Comparison of ENCODE assay signal across 10 cellular contexts in genomic region chr4:153346031-153346430, GRCh38. TPM values are rescaled to one million over a fixed set of nuclear protein-coding genes. Genes with fewer than 3 reads are reported as not detected.
DNase-seq lines count a peak whose midpoint lies in the region; ATAC-seq, FAIRE-seq and TF ChIP-seq lines count a peak whose summit lies in the region.
"Had no signal": no experiment of that assay in that cellular context is flagged by ENCODE, and none has a peak within 500 bp of the region (broad histone marks: within the 10 kb centered on the region; RNA-seq: fewer than 3 reads in every experiment).

No MANE protein-coding gene starts in this region.

- POLR2A ChIA-PET in HepG2 (lab: Yijun Ruan, JAX): no interaction called here

- peak overlapping the region; percentile 76; the same call in 1 of the 2 replicates for H3K9ac ChIP-seq in HepG2 (ENCODE audit: insufficient read depth, low read depth, low read length)

- no peak overlapping the region for H3K27ac Mint-ChIP-seq in T-helper 17 cell

- CTCF ChIA-PET in HepG2 (lab: Yijun Ruan, JAX; ENCODE audit: low intra/inter-chr PET ratio, low total read pairs): no interaction called here

- H3K9me3 ChIP-seq in HepG2 (ENCODE audit: low read length) (no peaks in the 10 kb centered on the region), right lobe of liver (no peaks in the 10 kb centered on the region), T-helper 17 cell (ENCODE audit: control insufficient read depth, low read length, poor library complexity, severe bottlenecking) (no peaks in the 10 kb centered on the region)

- FAIRE-seq in HepG2 (lab: Jason Lieb, UNC): no peak
- FAIRE-seq: D721Med, endometrium had no signal

- TF ChIP-seq POLR2A in HepG2 (IDR thresholded peaks at IDR 0.05; ENCODE audit: insufficient read depth in 1 of 2, low read depth in 2 of 2, low read length in 2 of 2) (no peak), right lobe of liver (IDR thresholded peaks at IDR 0.05) (no peak)

- TF ChIP-seq CTCF in HepG2 (CRISPR knock-in tag; IDR thresholded peaks at IDR 0.05) (no peak), right lobe of liver (IDR thresholded peaks at IDR 0.05) (no peak)

- H3K4me1 ChIP-seq in HepG2 (ENCODE audit: insufficient read depth, low read length) (peaks cover 47% of the 10 kb centered on the region), right lobe of liver (peaks cover 0 to 8% (median 0%) of the 10 kb centered on the region in 4 donors)

- H3K27ac ChIP-seq in HepG2 (ENCODE audit: extremely low read length, insufficient read depth, low read length): no peak overlapping the region
- no peak overlapping the region for H3K27ac ChIP-seq in right lobe of liver

- H3K27me3 ChIP-seq in HepG2 (ENCODE audit: control insufficient read depth in 1 of 2, insufficient read depth in 2 of 2, low read length in 2 of 2) (no peaks in the 10 kb centered on the region; a peak in 1 of 5 replicates), right lobe of liver (no peaks in the 10 kb centered on the region)

- H3K4me1 Mint-ChIP-seq in T-helper 17 cell: peaks cover 31% of the 10 kb centered on the region

- H2AFZ ChIP-seq in HepG2 (ENCODE audit: low read length): no peak overlapping the region

- in situ Hi-C loops in HepG2 (cut with HindIII; ENCODE audit: extremely low pct_ligation_motif_present, low pct_unique_long_range_greater_than_20kb): loop anchor here (5.0 kb wide), 1 partner anchor 231 kb away; no protein-coding TSS in a partner anchor

- H3K79me2 ChIP-seq in HepG2 (ENCODE audit: insufficient read depth, low read length): peaks cover 38% of the 10 kb centered on the region

- no peak for ATAC-seq in HepG2
- no peak for ATAC-seq in right lobe of liver
- ATAC-seq in T-helper 17 cell: no peak
- no peak for ATAC-seq in GM21786 (IDR thresholded peaks at IDR 0.05; ENCODE audit: unreplicated experiment)
- ATAC-seq in GM19035 (IDR thresholded peaks at IDR 0.05; ENCODE audit: unreplicated experiment): no peak
- no peak for ATAC-seq in GM18861 (IDR thresholded peaks at IDR 0.05; ENCODE audit: unreplicated experiment)

- intact Hi-C loops in HepG2 (cut with micrococcal nuclease; ENCODE audit: unreplicated experiment): no loop called here
- intact Hi-C loops in right lobe of liver (cut with DNase I): loop anchor here in 1 of 2 donors (5.0 kb wide), 1 partner anchor 231 kb away; no protein-coding TSS in a partner anchor

- peaks cover 8% of the 10 kb centered on the region for H3K36me3 Mint-ChIP-seq in T-helper 17 cell (ENCODE audit: low read depth)

- TF ChIP-seq EP300 in HepG2 (IDR thresholded peaks at IDR 0.05; ENCODE audit: low read depth in 2 of 2, low read length in 2 of 2) (no peak), HepG2 (CRISPR knock-in tag; IDR thresholded peaks at IDR 0.05; ENCODE audit: borderline replicate concordance) (no peak)

- no peaks in the 10 kb centered on the region for H4K20me1 ChIP-seq in HepG2 (ENCODE audit: insufficient read depth, low read length)

- peaks cover 20% of the 10 kb centered on the region for H3K27me3 Mint-ChIP-seq in T-helper 17 cell

- peak overlapping the region; percentile 95 for H3K4me3 Mint-ChIP-seq in T-helper 17 cell

- H3K4me3 ChIP-seq in HepG2 (replicated peaks in 1 of 3; ENCODE audit: insufficient read depth in 1 of 3, low read depth in 2 of 3, low read length in 3 of 3): peak overlapping the region; percentile 79 to 83 (median 81); a peak in 4 of 6 replicates
- H3K4me3 ChIP-seq in right lobe of liver: peak overlapping the region in 1 of 3 donors; percentile 66
- peak overlapping the region; percentile 82 for H3K4me3 ChIP-seq in iPS-11a (ENCODE audit: low read depth, low read length)

- 65% methylated on average over 2 of the region's 2 CpGs for WGBS in HepG2 (ENCODE audit: low lambda C conversion rate)
- 15% methylated on average over 2 of the region's 2 CpGs for WGBS in right lobe of liver (ENCODE audit: insufficient coverage, low coverage, low lambda C conversion rate, missing lambda C conversion rate)

- no TSS peak for BruUV-seq in HepG2 (replicated peaks; lab: Mats Ljungman, UMichigan)

- no peaks in the 10 kb centered on the region for H3K36me3 ChIP-seq in HepG2 (replicated peaks in 1 of 2; ENCODE audit: control insufficient read depth in 1 of 2, insufficient read depth in 2 of 2, low read length in 2 of 2)
- H3K36me3 ChIP-seq in right lobe of liver: no peaks in the 10 kb centered on the region

- no peak for TF ChIP-seq RAD21 in HepG2 (CRISPR knock-in tag; IDR thresholded peaks at IDR 0.05)

- DNase-seq in HepG2 (ENCODE audit: low spot score): no peak
- DNase-seq in right lobe of liver: no peak
- DNase-seq in T-helper 17 cell: no peak
- no peak for DNase-seq in NOMO-1 treated with dmso at 0.1 percent for 144 hours (lab: John Stamatoyannopoulos, UW; ENCODE audit: unreplicated experiment)

- peak overlapping the region; percentile 82 for H3K4me2 ChIP-seq in HepG2 (ENCODE audit: low read depth, low read length)

TF ChIP-seq in HepG2, 621 proteins besides CTCF, POLR2A, EP300 and RAD21 (continues in another document):
- TF ChIP-seq ZBTB2 (CRISPR knock-in tag; IDR thresholded peaks at IDR 0.05; ENCODE audit: low read depth) (no peak), AKAP8 (CRISPR knock-in tag; IDR thresholded peaks at IDR 0.05) (no peak), GFI1 (CRISPR knock-in tag; IDR thresholded peaks at IDR 0.05; ENCODE audit: borderline replicate concordance) (no peak), HDAC6 (IDR thresholded peaks at IDR 0.05; ENCODE audit: low read depth, low read length) (no peak), THYN1 (CRISPR knock-in tag; IDR thresholded peaks at IDR 0.05; ENCODE audit: borderline replicate concordance, low read depth) (no peak), ADNP (CRISPR knock-in tag; IDR thresholded peaks at IDR 0.05) (no peak), ZNF674 (CRISPR knock-in tag; IDR thresholded peaks at IDR 0.05; ENCODE audit: low read depth) (no peak), ZNF33B (CRISPR knock-in tag; IDR thresholded peaks at IDR 0.05) (no peak), ZNF850 (CRISPR knock-in tag; conservative IDR thresholded peaks at IDR 0.05) (no peak), CREBL2 (CRISPR knock-in tag; IDR thresholded peaks at IDR 0.05; ENCODE audit: borderline replicate concordance) (no peak), ZNF33A (CRISPR knock-in tag; IDR thresholded peaks at IDR 0.05; ENCODE audit: borderline replicate concordance) (no peak), ZNF558 (CRISPR knock-in tag; IDR thresholded peaks at IDR 0.05; ENCODE audit: borderline replicate concordance) (no peak), FOXC1 (CRISPR knock-in tag; IDR thresholded peaks at IDR 0.05; ENCODE audit: borderline replicate concordance) (no peak), ZNF232 (CRISPR knock-in tag; IDR thresholded peaks at IDR 0.05; ENCODE audit: borderline replicate concordance) (no peak), IRF2 (CRISPR knock-in tag; IDR thresholded peaks at IDR 0.05) (no peak), JUN (CRISPR knock-in tag; IDR thresholded peaks at IDR 0.05) (no peak)

RNA-seq across cellular contexts. Expression of gene MND1, which starts 1.5 kb away (rescaled TPM):
- total RNA-seq in HepG2 (2016; rRNA removed; fragmentation: Illumina TruSeq; extraction: Trizol): 30.7 and 40.7 TPM in 2 replicates
- 23.9 and 26.6 TPM in 2 replicates for total RNA-seq in HepG2 (2016; cell fraction: cytosol; rRNA removed; fragmentation: Illumina TruSeq; extraction: Trizol; ENCODE audit: low read depth)
- total RNA-seq in HepG2 (2016; cell fraction: insoluble cytoplasmic fraction; rRNA removed; fragmentation: Illumina TruSeq; extraction: Trizol): 28.8 and 43.1 TPM in 2 replicates
- 27.2 and 33.0 TPM in 2 replicates for total RNA-seq in HepG2 (2016; cell fraction: membrane; rRNA removed; fragmentation: Illumina TruSeq; extraction: Trizol)
- 13.2 and 15.2 TPM in 2 replicates for total RNA-seq in HepG2 (2016; cell fraction: nucleus; rRNA removed; fragmentation: Illumina TruSeq; extraction: Trizol)
- polyA plus RNA-seq in HepG2 (2011; rRNA removed): 2.3 and 4.8 TPM in 2 replicates
- 1.7 TPM in 2 replicates for polyA plus RNA-seq in HepG2 (2011; cell fraction: cytosol; rRNA removed)
- polyA plus RNA-seq in HepG2 (2011; cell fraction: nucleus; rRNA removed): 1.4 and 1.6 TPM in 2 replicates
- polyA plus RNA-seq in HepG2 (2012): 8.8 and 14.8 TPM in 2 replicates
- 20.8 and 21.2 TPM in 2 replicates for polyA plus RNA-seq in HepG2 (2016; cell fraction: cytosol; fragmentation: Illumina TruSeq; extraction: Trizol; ENCODE audit: low read depth)
- polyA plus RNA-seq in HepG2 (2016; cell fraction: insoluble cytoplasmic fraction; fragmentation: Illumina TruSeq; extraction: Trizol; ENCODE audit: low read depth): 45.9 and 54.7 TPM in 2 replicates
- polyA plus RNA-seq in HepG2 (2016; cell fraction: membrane; fragmentation: Illumina TruSeq; extraction: Trizol; ENCODE audit: low read depth): 31.4 and 32.2 TPM in 2 replicates
- 22.1 and 22.4 TPM in 2 replicates for polyA plus RNA-seq in HepG2 (2016; cell fraction: nucleus; fragmentation: Illumina TruSeq; extraction: Trizol; ENCODE audit: insufficient read depth, low read depth)
- polyA minus RNA-seq in HepG2 (2011; rRNA and poly(A)+ RNA removed; ENCODE audit: low replicate concordance): 0.16 and 0.28 TPM in 2 replicates
- 3.8 and 4.7 TPM in 2 replicates for polyA minus RNA-seq in HepG2 (2011; cell fraction: cytosol; rRNA and poly(A)+ RNA removed)
- polyA minus RNA-seq in HepG2 (2011; cell fraction: nucleus; rRNA and poly(A)+ RNA removed): 2.1 and 3.6 TPM in 2 replicates
- 1 to 10 TPM in 2 of 6 experiments, under 1 TPM in 3, not detected in 1; 0.22 to 1.8 (median 0.86) TPM for total RNA-seq in right lobe of liver
- total RNA-seq in T-helper 17 cell: not detected

Comparison
In these comparisons a context has a peak if more than half of its experiments do, and no peak if none do; other contexts are left out.
1. RNA of gene MND1, which starts 1.5 kb away (total RNA-seq): 13.2 to 43.1 TPM in HepG2; 0.22 to 1.8 TPM in right lobe of liver and not detected in T-helper 17 cell; every median in the first group is over 4 times any median in the second.